ENCODE assay signal across 8 cellular contexts in the genomic region with DNA sequence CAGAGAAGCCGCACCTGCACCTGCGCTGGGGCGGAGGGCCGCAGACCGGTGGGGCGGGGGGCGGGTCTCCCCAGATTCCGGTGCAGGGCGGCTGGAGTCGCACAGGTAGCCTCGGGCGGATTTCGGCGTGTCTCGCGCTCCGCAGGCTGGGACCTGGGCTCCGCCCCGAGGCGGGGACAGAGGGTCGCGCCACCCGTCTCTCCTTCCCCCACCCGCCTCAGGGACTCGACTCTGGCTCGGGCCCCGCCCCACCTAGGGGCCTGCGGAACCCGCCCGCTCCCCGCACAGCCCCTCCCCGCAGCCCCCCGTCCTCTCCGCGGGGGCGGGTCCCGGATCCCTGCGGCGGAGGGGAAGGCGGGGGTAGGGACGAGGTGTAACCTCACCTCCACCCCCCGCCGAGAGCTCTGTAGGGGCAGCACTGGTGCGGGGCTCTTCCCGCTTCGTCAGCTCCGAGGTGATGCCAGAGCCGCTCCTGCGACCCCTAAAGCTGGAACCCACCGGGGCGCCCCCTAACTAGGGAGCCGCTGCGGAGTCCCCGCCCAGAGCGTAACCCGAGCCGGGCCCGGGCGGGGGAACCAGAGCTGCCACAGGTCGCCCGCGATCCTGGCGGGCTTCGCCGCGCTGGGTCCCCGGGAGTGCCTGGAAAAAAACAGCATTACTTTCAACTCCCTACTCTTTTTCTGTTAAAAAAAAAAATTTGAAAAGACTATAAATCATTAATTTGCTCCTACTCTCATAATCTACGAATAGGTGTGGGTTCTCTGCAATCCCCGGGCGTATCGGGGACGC. TPM values are rescaled to one million over a fixed set of nuclear protein-coding genes. Genes with fewer than 3 reads are reported as not detected.
A peak's percentile ranks its signal among the peaks of the same experiment; 100 is the strongest.
DNase-seq lines count a peak whose midpoint lies in the region; ATAC-seq and TF ChIP-seq lines count a peak whose summit lies in the region.

TSS of gene SLC29A2 (minus strand) at position 134 of the 789 bp plus-strand sequence. CDS start 169 bp downstream, outside the sequence.

- peak within 1 kb of the TSS; percentile 76 for H3K4me3 ChIP-seq in CD4-positive, CD25-positive, alpha-beta regulatory T cell (ENCODE audit: low read depth, low read length)
- H3K4me3 ChIP-seq in heart left ventricle (peak within 1 kb of the TSS; percentile 56 to 88 (median 75)), rectal smooth muscle tissue (ENCODE audit: low read length) (peak within 1 kb of the TSS; percentile 75), uterus (peak within 1 kb of the TSS; percentile 45 to 50)

- no peaks in the 10 kb centered on the region for H3K36me3 ChIP-seq in CD4-positive, CD25-positive, alpha-beta regulatory T cell (ENCODE audit: control insufficient read depth, insufficient read depth, low read length)
- peaks cover 0 to 4% (median 0%) of the 10 kb centered on the region in 9 donors for H3K36me3 ChIP-seq in heart left ventricle
- H3K36me3 ChIP-seq in rectal smooth muscle tissue (ENCODE audit: control insufficient read depth, insufficient read depth, low read length): no peaks in the 10 kb centered on the region
- no peaks in the 10 kb centered on the region for H3K36me3 ChIP-seq in uterus

- DNase-seq in CD4-positive, CD25-positive, alpha-beta regulatory T cell: peak; percentile 70 to 81 (median 72)
- DNase-seq in LoVo (ENCODE audit: low spot score): peak; percentile 88
- DNase-seq in activated naive CD4-positive, alpha-beta T cell treated with Interleukin-2 at 50 U/mL for 16 hours: peak; percentile 79
- DNase-seq in heart left ventricle: peak; percentile 50 to 84 (median 74)
- no peak for DNase-seq in uterus

- H3K27me3 Mint-ChIP-seq in CD4-positive, CD25-positive, alpha-beta regulatory T cell: peaks cover 14% of the 10 kb centered on the region

- TF ChIP-seq CTCF in heart left ventricle (IDR thresholded peaks at IDR 0.05) (no peak), uterus (IDR thresholded peaks at IDR 0.05) (no peak)

- no peaks in the 10 kb centered on the region for H3K9me3 Mint-ChIP-seq in CD4-positive, CD25-positive, alpha-beta regulatory T cell

- WGBS in heart left ventricle, 4 donors: 0 to 1% (median 1%) methylated on average over 35 to 72 of the region's 72 CpGs

- TF ChIP-seq POLR2A in Raji (IDR thresholded peaks at IDR 0.05; ENCODE audit: insufficient read depth, low read depth, low read length) (peak; percentile 58), heart left ventricle (IDR thresholded peaks at IDR 0.05) (peak in 1 of 2 donors; percentile 8), uterus (IDR thresholded peaks at IDR 0.05) (no peak)

- no peaks in the 10 kb centered on the region for H3K9me3 ChIP-seq in CD4-positive, CD25-positive, alpha-beta regulatory T cell (ENCODE audit: control insufficient read depth in 2 of 2, low read length in 2 of 2)
- H3K9me3 ChIP-seq in heart left ventricle (no peaks in the 10 kb centered on the region), uterus (no peaks in the 10 kb centered on the region)

- H3K4me1 ChIP-seq in CD4-positive, CD25-positive, alpha-beta regulatory T cell (ENCODE audit: control insufficient read depth, insufficient read depth, low read length, poor library complexity, severe bottlenecking): peaks cover 19% of the 10 kb centered on the region
- H3K4me1 ChIP-seq in heart left ventricle (peaks cover 0 to 48% (median 23%) of the 10 kb centered on the region in 12 donors), rectal smooth muscle tissue (ENCODE audit: control insufficient read depth, insufficient read depth, low read length) (peaks cover 2% of the 10 kb centered on the region), uterus (peaks cover 0 to 6% of the 10 kb centered on the region in 2 donors)

- peak within 1 kb of the TSS; percentile 68 for H3K27ac ChIP-seq in CD4-positive, CD25-positive, alpha-beta regulatory T cell (ENCODE audit: insufficient read depth, low read length, poor library complexity, severe bottlenecking)
- H3K27ac ChIP-seq in heart left ventricle: peak within 1 kb of the TSS; percentile 73 to 92 (median 84)
- no peak within 1 kb of the TSS for H3K27ac ChIP-seq in rectal smooth muscle tissue (ENCODE audit: low read depth, low read length)
- H3K27ac ChIP-seq in uterus: peak within 1 kb of the TSS in 1 of 2 donors; percentile 46

- peak; percentile 74 to 76 for ATAC-seq in CD4-positive, CD25-positive, alpha-beta regulatory T cell (ENCODE audit: low read depth in 2 of 2)
- ATAC-seq in GM21528 (IDR thresholded peaks at IDR 0.05; ENCODE audit: low FRiP score, unreplicated experiment) (peak; percentile 55), heart left ventricle (peak; percentile 63 to 82 (median 76))

- peak within 1 kb of the TSS; percentile 21 for H3K9ac ChIP-seq in rectal smooth muscle tissue (ENCODE audit: low read length)

- no peaks in the 10 kb centered on the region for H3K36me3 Mint-ChIP-seq in CD4-positive, CD25-positive, alpha-beta regulatory T cell

- H3K4me3 Mint-ChIP-seq in CD4-positive, CD25-positive, alpha-beta regulatory T cell: peak within 1 kb of the TSS; percentile 90 to 97 (median 93)

- peak within 1 kb of the TSS; percentile 66 to 88 (median 82) for H3K27ac Mint-ChIP-seq in CD4-positive, CD25-positive, alpha-beta regulatory T cell

- intact Hi-C loops in heart left ventricle (cut with DNase I): loop anchor here in 1 of 10 donors (1.0 kb wide), 1 partner anchor 27 kb away; the partner anchor contains the start of gene BRMS1
- intact Hi-C loops in uterus (cut with DNase I; ENCODE audit: low total_unique reads): no loop called here

- no peaks in the 10 kb centered on the region for H3K27me3 ChIP-seq in CD4-positive, CD25-positive, alpha-beta regulatory T cell (ENCODE audit: control insufficient read depth, insufficient read depth, low read length)
- H3K27me3 ChIP-seq in heart left ventricle: peaks cover 0 to 46% (median 9%) of the 10 kb centered on the region in 9 donors
- H3K27me3 ChIP-seq in rectal smooth muscle tissue (ENCODE audit: control insufficient read depth, insufficient read depth, low read length): peaks cover 7% of the 10 kb centered on the region
- peaks cover 19 to 35% of the 10 kb centered on the region in 2 donors for H3K27me3 ChIP-seq in uterus

- H3K4me1 Mint-ChIP-seq in CD4-positive, CD25-positive, alpha-beta regulatory T cell: peaks cover 4 to 19% (median 12%) of the 10 kb centered on the region in 4 donors

RNA-seq across cellular contexts. Expression of gene SLC29A2, which starts in this region (rescaled TPM):
- total RNA-seq in CD4-positive, CD25-positive, alpha-beta regulatory T cell: 3.4 TPM
- 1 to 10 TPM in 3 of 4 donors, under 1 TPM in 1; 0.83 to 2.3 (median 1.6) TPM for polyA plus RNA-seq in CD4-positive, CD25-positive, alpha-beta regulatory T cell
- 10 to 100 TPM in 6 of 9 donors, 1 to 10 TPM in 3; 6.8 to 30.9 (median 13.1) TPM for total RNA-seq in heart left ventricle
- polyA plus RNA-seq in heart left ventricle: 10 to 100 TPM; 18.2 to 29.7 TPM
- 1 to 10 TPM in 2 of 4 donors, under 1 TPM in 1, not detected in 1; 0.26 to 3.5 (median 1.5) TPM for total RNA-seq in uterus

Comparison
In these comparisons a context has a peak if more than half of its experiments do, and no peak if none do; other contexts are left out.
1. RNA of gene SLC29A2 (polyA plus RNA-seq): 18.2 to 29.7 TPM in heart left ventricle; 0.83 to 2.3 TPM in CD4-positive, CD25-positive, alpha-beta regulatory T cell; every median in the first group is over 4 times any median in the second.
2. DNase-seq: peak in CD4-positive, CD25-positive, alpha-beta regulatory T cell (3 of 3), LoVo (single experiment), activated naive CD4-positive, alpha-beta T cell treated with Interleukin-2 at 50 U/mL for 16 hours (single experiment) and heart left ventricle (5 of 5); none in uterus (0 of 2).
3. Peak in every context shown above with its lines, with median percentiles within 50 percentile points of each other: ATAC-seq and H3K4me3 ChIP-seq.